Comparison of ENCODE assay signal across 1 cellular context in the genomic region with DNA sequence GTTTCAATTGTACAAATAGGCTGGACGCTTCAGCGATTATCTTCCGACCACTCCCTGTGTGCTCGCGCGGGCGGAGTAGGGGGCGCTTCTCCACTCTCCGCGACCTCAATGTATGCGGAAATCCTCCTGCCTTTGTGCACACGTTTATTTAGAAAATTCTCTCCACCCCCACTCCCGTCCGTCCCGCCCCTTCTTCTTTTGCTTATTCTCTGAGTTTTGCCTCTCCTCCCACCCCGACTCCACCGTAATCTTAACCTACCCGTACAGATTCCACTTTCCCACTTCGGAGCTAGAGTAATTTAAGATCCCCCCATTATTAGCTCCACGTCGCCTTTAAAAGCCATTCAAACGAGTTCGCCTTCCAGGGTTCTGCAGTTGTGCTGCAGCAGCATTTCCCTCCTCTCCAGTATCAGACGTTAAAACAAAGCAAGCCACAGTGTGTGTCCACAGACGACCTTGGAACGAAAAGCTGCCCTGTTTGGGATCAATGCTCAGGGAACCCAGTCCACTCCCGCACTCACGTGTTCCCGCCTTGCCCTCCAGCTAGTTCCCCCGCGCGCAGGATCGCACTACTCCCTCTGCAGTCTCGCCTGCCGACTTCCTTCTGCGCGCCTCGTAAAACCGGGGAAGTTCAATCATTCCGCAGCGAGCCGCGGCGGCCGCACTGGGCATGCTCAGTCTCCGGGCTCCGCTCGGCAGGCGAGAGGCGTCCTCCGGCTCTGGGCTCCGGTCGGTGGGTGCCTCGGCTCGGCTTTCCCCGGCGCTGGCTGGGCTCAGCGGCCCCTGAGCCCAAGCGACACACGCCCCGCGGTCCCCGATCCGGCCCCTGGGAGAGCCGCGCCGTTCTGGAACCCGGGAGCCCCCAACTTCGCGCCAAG.
A peak's percentile ranks its signal among the peaks of the same experiment; 100 is the strongest.
TF ChIP-seq lines count a peak whose summit lies in the region.

A gene with protein sequence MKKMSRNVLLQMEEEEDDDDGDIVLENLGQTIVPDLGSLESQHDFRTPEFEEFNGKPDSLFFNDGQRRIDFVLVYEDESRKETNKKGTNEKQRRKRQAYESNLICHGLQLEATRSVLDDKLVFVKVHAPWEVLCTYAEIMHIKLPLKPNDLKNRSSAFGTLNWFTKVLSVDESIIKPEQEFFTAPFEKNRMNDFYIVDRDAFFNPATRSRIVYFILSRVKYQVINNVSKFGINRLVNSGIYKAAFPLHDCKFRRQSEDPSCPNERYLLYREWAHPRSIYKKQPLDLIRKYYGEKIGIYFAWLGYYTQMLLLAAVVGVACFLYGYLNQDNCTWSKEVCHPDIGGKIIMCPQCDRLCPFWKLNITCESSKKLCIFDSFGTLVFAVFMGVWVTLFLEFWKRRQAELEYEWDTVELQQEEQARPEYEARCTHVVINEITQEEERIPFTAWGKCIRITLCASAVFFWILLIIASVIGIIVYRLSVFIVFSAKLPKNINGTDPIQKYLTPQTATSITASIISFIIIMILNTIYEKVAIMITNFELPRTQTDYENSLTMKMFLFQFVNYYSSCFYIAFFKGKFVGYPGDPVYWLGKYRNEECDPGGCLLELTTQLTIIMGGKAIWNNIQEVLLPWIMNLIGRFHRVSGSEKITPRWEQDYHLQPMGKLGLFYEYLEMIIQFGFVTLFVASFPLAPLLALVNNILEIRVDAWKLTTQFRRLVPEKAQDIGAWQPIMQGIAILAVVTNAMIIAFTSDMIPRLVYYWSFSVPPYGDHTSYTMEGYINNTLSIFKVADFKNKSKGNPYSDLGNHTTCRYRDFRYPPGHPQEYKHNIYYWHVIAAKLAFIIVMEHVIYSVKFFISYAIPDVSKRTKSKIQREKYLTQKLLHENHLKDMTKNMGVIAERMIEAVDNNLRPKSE (plus strand): TSS at position 677 of the 878 bp plus-strand sequence. CDS start 227 bp downstream, outside the sequence.

TF ChIP-seq in K562, 482 proteins besides CTCF, POLR2A, EP300 and RAD21 (continued from another document and continues in another):
- TF ChIP-seq, protein P1, sequence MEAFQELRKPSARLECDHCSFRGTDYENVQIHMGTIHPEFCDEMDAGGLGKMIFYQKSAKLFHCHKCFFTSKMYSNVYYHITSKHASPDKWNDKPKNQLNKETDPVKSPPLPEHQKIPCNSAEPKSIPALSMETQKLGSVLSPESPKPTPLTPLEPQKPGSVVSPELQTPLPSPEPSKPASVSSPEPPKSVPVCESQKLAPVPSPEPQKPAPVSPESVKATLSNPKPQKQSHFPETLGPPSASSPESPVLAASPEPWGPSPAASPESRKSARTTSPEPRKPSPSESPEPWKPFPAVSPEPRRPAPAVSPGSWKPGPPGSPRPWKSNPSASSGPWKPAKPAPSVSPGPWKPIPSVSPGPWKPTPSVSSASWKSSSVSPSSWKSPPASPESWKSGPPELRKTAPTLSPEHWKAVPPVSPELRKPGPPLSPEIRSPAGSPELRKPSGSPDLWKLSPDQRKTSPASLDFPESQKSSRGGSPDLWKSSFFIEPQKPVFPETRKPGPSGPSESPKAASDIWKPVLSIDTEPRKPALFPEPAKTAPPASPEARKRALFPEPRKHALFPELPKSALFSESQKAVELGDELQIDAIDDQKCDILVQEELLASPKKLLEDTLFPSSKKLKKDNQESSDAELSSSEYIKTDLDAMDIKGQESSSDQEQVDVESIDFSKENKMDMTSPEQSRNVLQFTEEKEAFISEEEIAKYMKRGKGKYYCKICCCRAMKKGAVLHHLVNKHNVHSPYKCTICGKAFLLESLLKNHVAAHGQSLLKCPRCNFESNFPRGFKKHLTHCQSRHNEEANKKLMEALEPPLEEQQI (IDR thresholded peaks at IDR 0.05): 0 out of 2 replicates have a peak, but pooled peaks have one; percentile 64
- no peak; the same call in none of the 2 replicates for TF ChIP-seq ESRRA (IDR thresholded peaks at IDR 0.05; ENCODE audit: borderline replicate concordance, low read depth)
- TF ChIP-seq ELF4 (CRISPR knock-in tag; IDR thresholded peaks at IDR 0.05): no peak; the same call in 1 of the 2 replicates
- peak; percentile 75 for TF ChIP-seq EGR1 (conservative IDR thresholded peaks at IDR 0.05)
- no peak for TF ChIP-seq STAT5B (CRISPR knock-in tag; IDR thresholded peaks at IDR 0.05)
- 0 out of 2 replicates have a peak, but pooled peaks have one; percentile 16 for TF ChIP-seq RNF2 (IDR thresholded peaks at IDR 0.05)
- TF ChIP-seq, protein P2, sequence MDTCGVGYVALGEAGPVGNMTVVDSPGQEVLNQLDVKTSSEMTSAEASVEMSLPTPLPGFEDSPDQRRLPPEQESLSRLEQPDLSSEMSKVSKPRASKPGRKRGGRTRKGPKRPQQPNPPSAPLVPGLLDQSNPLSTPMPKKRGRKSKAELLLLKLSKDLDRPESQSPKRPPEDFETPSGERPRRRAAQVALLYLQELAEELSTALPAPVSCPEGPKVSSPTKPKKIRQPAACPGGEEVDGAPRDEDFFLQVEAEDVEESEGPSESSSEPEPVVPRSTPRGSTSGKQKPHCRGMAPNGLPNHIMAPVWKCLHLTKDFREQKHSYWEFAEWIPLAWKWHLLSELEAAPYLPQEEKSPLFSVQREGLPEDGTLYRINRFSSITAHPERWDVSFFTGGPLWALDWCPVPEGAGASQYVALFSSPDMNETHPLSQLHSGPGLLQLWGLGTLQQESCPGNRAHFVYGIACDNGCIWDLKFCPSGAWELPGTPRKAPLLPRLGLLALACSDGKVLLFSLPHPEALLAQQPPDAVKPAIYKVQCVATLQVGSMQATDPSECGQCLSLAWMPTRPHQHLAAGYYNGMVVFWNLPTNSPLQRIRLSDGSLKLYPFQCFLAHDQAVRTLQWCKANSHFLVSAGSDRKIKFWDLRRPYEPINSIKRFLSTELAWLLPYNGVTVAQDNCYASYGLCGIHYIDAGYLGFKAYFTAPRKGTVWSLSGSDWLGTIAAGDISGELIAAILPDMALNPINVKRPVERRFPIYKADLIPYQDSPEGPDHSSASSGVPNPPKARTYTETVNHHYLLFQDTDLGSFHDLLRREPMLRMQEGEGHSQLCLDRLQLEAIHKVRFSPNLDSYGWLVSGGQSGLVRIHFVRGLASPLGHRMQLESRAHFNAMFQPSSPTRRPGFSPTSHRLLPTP (IDR thresholded peaks at IDR 0.05; ENCODE audit: borderline replicate concordance, extremely low read depth, insufficient read length): no peak
- 0 out of 2 replicates have a peak, but pooled peaks have one; percentile 17 for TF ChIP-seq PHB2 (IDR thresholded peaks at IDR 0.05; ENCODE audit: low read depth)
- no peak for TF ChIP-seq ZC3H4 (CRISPR knock-in tag; IDR thresholded peaks at IDR 0.05; ENCODE audit: borderline replicate concordance)
- TF ChIP-seq CC2D1A (IDR thresholded peaks at IDR 0.05): peak; percentile 40; the same call in 1 of the 2 replicates
- TF ChIP-seq ZNF431 (CRISPR knock-in tag; IDR thresholded peaks at IDR 0.05): no peak
- TF ChIP-seq, protein P3, sequence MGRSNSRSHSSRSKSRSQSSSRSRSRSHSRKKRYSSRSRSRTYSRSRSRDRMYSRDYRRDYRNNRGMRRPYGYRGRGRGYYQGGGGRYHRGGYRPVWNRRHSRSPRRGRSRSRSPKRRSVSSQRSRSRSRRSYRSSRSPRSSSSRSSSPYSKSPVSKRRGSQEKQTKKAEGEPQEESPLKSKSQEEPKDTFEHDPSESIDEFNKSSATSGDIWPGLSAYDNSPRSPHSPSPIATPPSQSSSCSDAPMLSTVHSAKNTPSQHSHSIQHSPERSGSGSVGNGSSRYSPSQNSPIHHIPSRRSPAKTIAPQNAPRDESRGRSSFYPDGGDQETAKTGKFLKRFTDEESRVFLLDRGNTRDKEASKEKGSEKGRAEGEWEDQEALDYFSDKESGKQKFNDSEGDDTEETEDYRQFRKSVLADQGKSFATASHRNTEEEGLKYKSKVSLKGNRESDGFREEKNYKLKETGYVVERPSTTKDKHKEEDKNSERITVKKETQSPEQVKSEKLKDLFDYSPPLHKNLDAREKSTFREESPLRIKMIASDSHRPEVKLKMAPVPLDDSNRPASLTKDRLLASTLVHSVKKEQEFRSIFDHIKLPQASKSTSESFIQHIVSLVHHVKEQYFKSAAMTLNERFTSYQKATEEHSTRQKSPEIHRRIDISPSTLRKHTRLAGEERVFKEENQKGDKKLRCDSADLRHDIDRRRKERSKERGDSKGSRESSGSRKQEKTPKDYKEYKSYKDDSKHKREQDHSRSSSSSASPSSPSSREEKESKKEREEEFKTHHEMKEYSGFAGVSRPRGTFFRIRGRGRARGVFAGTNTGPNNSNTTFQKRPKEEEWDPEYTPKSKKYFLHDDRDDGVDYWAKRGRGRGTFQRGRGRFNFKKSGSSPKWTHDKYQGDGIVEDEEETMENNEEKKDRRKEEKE (IDR thresholded peaks at IDR 0.05; ENCODE audit: borderline replicate concordance in 1 of 2, control insufficient read depth in 1 of 2, low read depth in 2 of 2, low read length in 1 of 2): no peak
- TF ChIP-seq ZNF551 (CRISPR knock-in tag; IDR thresholded peaks at IDR 0.05): no peak
- TF ChIP-seq, protein P4, sequence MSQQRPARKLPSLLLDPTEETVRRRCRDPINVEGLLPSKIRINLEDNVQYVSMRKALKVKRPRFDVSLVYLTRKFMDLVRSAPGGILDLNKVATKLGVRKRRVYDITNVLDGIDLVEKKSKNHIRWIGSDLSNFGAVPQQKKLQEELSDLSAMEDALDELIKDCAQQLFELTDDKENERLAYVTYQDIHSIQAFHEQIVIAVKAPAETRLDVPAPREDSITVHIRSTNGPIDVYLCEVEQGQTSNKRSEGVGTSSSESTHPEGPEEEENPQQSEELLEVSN (IDR thresholded peaks at IDR 0.05; ENCODE audit: borderline replicate concordance in 1 of 2, extremely low read depth in 1 of 2, insufficient read depth in 1 of 2, insufficient read length in 1 of 2, low read depth in 1 of 2, low read length in 1 of 2, poor library complexity in 1 of 2, severe bottlenecking in 1 of 2): peak; percentile 86 to 93
- TF ChIP-seq, protein P5, sequence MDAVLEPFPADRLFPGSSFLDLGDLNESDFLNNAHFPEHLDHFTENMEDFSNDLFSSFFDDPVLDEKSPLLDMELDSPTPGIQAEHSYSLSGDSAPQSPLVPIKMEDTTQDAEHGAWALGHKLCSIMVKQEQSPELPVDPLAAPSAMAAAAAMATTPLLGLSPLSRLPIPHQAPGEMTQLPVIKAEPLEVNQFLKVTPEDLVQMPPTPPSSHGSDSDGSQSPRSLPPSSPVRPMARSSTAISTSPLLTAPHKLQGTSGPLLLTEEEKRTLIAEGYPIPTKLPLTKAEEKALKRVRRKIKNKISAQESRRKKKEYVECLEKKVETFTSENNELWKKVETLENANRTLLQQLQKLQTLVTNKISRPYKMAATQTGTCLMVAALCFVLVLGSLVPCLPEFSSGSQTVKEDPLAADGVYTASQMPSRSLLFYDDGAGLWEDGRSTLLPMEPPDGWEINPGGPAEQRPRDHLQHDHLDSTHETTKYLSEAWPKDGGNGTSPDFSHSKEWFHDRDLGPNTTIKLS (IDR thresholded peaks at IDR 0.05; ENCODE audit: borderline replicate concordance, low read depth): no peak
- TF ChIP-seq, protein P6, sequence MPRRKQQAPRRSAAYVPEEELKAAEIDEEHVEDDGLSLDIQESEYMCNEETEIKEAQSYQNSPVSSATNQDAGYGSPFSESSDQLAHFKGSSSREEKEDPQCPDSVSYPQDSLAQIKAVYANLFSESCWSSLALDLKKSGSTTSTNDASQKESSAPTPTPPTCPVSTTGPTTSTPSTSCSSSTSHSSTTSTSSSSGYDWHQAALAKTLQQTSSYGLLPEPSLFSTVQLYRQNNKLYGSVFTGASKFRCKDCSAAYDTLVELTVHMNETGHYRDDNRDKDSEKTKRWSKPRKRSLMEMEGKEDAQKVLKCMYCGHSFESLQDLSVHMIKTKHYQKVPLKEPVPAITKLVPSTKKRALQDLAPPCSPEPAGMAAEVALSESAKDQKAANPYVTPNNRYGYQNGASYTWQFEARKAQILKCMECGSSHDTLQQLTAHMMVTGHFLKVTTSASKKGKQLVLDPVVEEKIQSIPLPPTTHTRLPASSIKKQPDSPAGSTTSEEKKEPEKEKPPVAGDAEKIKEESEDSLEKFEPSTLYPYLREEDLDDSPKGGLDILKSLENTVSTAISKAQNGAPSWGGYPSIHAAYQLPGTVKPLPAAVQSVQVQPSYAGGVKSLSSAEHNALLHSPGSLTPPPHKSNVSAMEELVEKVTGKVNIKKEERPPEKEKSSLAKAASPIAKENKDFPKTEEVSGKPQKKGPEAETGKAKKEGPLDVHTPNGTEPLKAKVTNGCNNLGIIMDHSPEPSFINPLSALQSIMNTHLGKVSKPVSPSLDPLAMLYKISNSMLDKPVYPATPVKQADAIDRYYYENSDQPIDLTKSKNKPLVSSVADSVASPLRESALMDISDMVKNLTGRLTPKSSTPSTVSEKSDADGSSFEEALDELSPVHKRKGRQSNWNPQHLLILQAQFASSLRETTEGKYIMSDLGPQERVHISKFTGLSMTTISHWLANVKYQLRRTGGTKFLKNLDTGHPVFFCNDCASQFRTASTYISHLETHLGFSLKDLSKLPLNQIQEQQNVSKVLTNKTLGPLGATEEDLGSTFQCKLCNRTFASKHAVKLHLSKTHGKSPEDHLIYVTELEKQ (CRISPR knock-in tag; IDR thresholded peaks at IDR 0.05): no peak
- TF ChIP-seq TRIM28 (IDR thresholded peaks at IDR 0.05): no peak
- TF ChIP-seq ZBTB17 (CRISPR knock-in tag; IDR thresholded peaks at IDR 0.05): peak; percentile 74
- no peak for TF ChIP-seq POLR3A (IDR thresholded peaks at IDR 0.05; ENCODE audit: borderline replicate concordance, extremely low read depth, insufficient read depth, insufficient read length)
- TF ChIP-seq, protein P7, sequence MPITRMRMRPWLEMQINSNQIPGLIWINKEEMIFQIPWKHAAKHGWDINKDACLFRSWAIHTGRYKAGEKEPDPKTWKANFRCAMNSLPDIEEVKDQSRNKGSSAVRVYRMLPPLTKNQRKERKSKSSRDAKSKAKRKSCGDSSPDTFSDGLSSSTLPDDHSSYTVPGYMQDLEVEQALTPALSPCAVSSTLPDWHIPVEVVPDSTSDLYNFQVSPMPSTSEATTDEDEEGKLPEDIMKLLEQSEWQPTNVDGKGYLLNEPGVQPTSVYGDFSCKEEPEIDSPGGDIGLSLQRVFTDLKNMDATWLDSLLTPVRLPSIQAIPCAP (CRISPR knock-in tag; IDR thresholded peaks at IDR 0.05; ENCODE audit: borderline replicate concordance): no peak
- peak; percentile 75; the same call in 1 of the 2 replicates for TF ChIP-seq LEF1 (IDR thresholded peaks at IDR 0.05)
- peak; percentile 49 for TF ChIP-seq ASH1L (IDR thresholded peaks at IDR 0.05; ENCODE audit: borderline replicate concordance, low read depth, partially characterized antibody)
- TF ChIP-seq U2AF2 (optimal IDR thresholded peaks at IDR 0.05; ENCODE audit: low read depth, low read length): no peak
- no peak for TF ChIP-seq HEY1 (CRISPR knock-in tag; IDR thresholded peaks at IDR 0.05; ENCODE audit: borderline replicate concordance)
- TF ChIP-seq, protein P8, sequence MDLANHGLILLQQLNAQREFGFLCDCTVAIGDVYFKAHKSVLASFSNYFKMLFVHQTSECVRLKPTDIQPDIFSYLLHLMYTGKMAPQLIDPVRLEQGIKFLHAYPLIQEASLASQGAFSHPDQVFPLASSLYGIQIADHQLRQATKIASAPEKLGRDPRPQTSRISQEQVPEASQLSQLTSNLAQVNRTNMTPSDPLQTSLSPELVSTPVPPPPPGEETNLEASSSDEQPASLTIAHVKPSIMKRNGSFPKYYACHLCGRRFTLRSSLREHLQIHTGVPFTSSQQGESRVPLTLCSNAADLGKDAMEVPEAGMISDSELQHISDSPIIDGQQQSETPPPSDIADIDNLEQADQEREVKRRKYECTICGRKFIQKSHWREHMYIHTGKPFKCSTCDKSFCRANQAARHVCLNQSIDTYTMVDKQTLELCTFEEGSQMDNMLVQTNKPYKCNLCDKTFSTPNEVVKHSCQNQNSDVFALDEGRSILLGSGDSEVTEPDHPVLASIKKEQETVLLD (IDR thresholded peaks at IDR 0.05): peak; percentile 60; the same call in 1 of the 2 replicates
- TF ChIP-seq, protein P9, sequence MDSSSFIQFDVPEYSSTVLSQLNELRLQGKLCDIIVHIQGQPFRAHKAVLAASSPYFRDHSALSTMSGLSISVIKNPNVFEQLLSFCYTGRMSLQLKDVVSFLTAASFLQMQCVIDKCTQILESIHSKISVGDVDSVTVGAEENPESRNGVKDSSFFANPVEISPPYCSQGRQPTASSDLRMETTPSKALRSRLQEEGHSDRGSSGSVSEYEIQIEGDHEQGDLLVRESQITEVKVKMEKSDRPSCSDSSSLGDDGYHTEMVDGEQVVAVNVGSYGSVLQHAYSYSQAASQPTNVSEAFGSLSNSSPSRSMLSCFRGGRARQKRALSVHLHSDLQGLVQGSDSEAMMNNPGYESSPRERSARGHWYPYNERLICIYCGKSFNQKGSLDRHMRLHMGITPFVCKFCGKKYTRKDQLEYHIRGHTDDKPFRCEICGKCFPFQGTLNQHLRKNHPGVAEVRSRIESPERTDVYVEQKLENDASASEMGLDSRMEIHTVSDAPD (CRISPR knock-in tag; IDR thresholded peaks at IDR 0.05): no peak
